8 cellular contexts compared by ENCODE assay signal in genomic region chr2:42132966-42133641, GRCh38. TPM values are rescaled to one million over a fixed set of nuclear protein-coding genes. Genes with fewer than 3 reads are reported as not detected.
DNase-seq lines count a peak whose midpoint lies in the region; ATAC-seq and TF ChIP-seq lines count a peak whose summit lies in the region.

No MANE protein-coding gene starts in this region.

- no peaks in the 10 kb centered on the region; the same call in none of the 2 replicates for H3K4me1 ChIP-seq in HAP-1
- peaks cover 77% of the 10 kb centered on the region for H3K4me1 ChIP-seq in Loucy (ENCODE audit: insufficient read depth, low read length, poor library complexity, severe bottlenecking)
- peaks cover 0 to 79% (median 32%) of the 10 kb centered on the region in 12 donors for H3K4me1 ChIP-seq in heart left ventricle
- no peaks in the 10 kb centered on the region for H3K4me1 ChIP-seq in urinary bladder (ENCODE audit: insufficient read depth)

- peaks cover 9% of the 10 kb centered on the region; the same call in 1 of the 2 replicates for H3F3A ChIP-seq in Loucy (ENCODE audit: low read depth)

- TF ChIP-seq POLR2A in heart left ventricle (IDR thresholded peaks at IDR 0.05) = no peak

- peak overlapping the region; percentile 54 for H2AFZ ChIP-seq in Loucy (ENCODE audit: low read length)

- peak; percentile 50 for DNase-seq in GDM1 (lab: John Stamatoyannopoulos, UW)
- peak; percentile 34 to 67 for DNase-seq in HAP-1 (ENCODE audit: low spot score in 2 of 2)
- DNase-seq in SW480 (ENCODE audit: low spot score) = peak; percentile 96
- DNase-seq in activated naive CD8-positive, alpha-beta T cell treated with anti-CD3 and anti-CD28 coated beads, Interleukin-2, amount 50 U/mL, for 16 hours (ENCODE audit: low read depth, low spot score) = peak; percentile 53
- peak; percentile 82 to 90 (median 84) for DNase-seq in heart left ventricle
- peak; percentile 47 for DNase-seq in pulmonary artery endothelial cell (ENCODE audit: low read depth, low spot score)

- peak; percentile 85 to 95 (median 93) for ATAC-seq in heart left ventricle

- H3K4me2 ChIP-seq in Loucy (ENCODE audit: low read depth, low read length, poor library complexity, severe bottlenecking) = peak overlapping the region; percentile 74

- intact Hi-C loops in heart left ventricle (cut with DNase I) = loop anchor here in 2 of 10 donors (5.0 kb wide), 1 partner anchor 34 kb away; the partner anchor contains the start of gene EML4 (in 2 of the 2)

- no peaks in the 10 kb centered on the region; the same call in 1 of the 2 replicates for H3K27me3 ChIP-seq in HAP-1 (ENCODE audit: low read depth)
- no peaks in the 10 kb centered on the region for H3K27me3 ChIP-seq in Loucy (ENCODE audit: insufficient read depth, low read length, poor library complexity, severe bottlenecking)
- no peaks in the 10 kb centered on the region for H3K27me3 ChIP-seq in heart left ventricle

- H3K27ac ChIP-seq in heart left ventricle (peak overlapping the region in 11 of 12 donors; percentile 7 to 84 (median 53)), urinary bladder (ENCODE audit: low read depth) (peak overlapping the region; percentile 52)

- no peaks in the 10 kb centered on the region for H3K36me3 ChIP-seq in HAP-1 (replicated peaks)
- no peaks in the 10 kb centered on the region for H3K36me3 ChIP-seq in Loucy (ENCODE audit: insufficient read depth, low read length)
- no peaks in the 10 kb centered on the region for H3K36me3 ChIP-seq in heart left ventricle
- no peaks in the 10 kb centered on the region for H3K36me3 ChIP-seq in urinary bladder (ENCODE audit: insufficient read depth)

- TF ChIP-seq CTCF in Loucy (conservative IDR thresholded peaks at IDR 0.05; ENCODE audit: low read length) (no peak), heart left ventricle (IDR thresholded peaks at IDR 0.05) (no peak)

- no peaks in the 10 kb centered on the region for H4K20me1 ChIP-seq in Loucy (ENCODE audit: insufficient read depth, low read length, poor library complexity, severe bottlenecking)

- H3K4me3 ChIP-seq in HAP-1 (no peak overlapping the region), Loucy (ENCODE audit: low read length, poor library complexity, severe bottlenecking) (peak overlapping the region; percentile 66), heart left ventricle (peak overlapping the region in 7 of 12 donors; percentile 8 to 37 (median 28)), urinary bladder (ENCODE audit: low read depth, low read length) (no peak overlapping the region)

- H3K9me2 ChIP-seq in Loucy (replicated peaks; ENCODE audit: low read depth, low read length) = no peaks in the 10 kb centered on the region

- in situ Hi-C loops in HAP-1 (cut with MboI; ENCODE audit: low sequenced_read_pairs) = no loop called here

- WGBS in heart left ventricle, 4 donors = 13 to 24% (median 15%) methylated on average over 12 to 17 of the region's 17 CpGs
- 5% methylated on average over 17 of the region's 17 CpGs for whole genome bisulfite sequencing in urinary bladder

- H3K79me2 ChIP-seq in Loucy (ENCODE audit: insufficient read depth, low read length) = no peaks in the 10 kb centered on the region

- H3K9me3 ChIP-seq in HAP-1 (no peaks in the 10 kb centered on the region), Loucy (ENCODE audit: insufficient read depth, low read depth, low read length) (no peaks in the 10 kb centered on the region), heart left ventricle (peaks cover 0 to 1% (median 0%) of the 10 kb centered on the region in 12 donors)

- peak overlapping the region; percentile 62 for H3K9ac ChIP-seq in Loucy (ENCODE audit: low read depth, low read length, poor library complexity, severe bottlenecking)

RNA-seq across cellular contexts. Expression of gene EML4, which starts 36.0 kb away (rescaled TPM):
- 10 to 100 TPM in 2 of 9 donors, 1 to 10 TPM in 7; 3.5 to 32.8 (median 5.7) TPM for total RNA-seq in heart left ventricle
- 1 to 10 TPM; 2.3 to 3.7 TPM for polyA plus RNA-seq in heart left ventricle
- 23.5 and 25.3 TPM in 2 replicates for total RNA-seq in pulmonary artery endothelial cell
- 93.6 TPM for total RNA-seq in urinary bladder
- polyA plus RNA-seq in urinary bladder = 11.4 TPM

Comparison
In these comparisons a context has a peak if more than half of its experiments do, and no peak if none do; other contexts are left out.
1. H3K4me3 ChIP-seq: peak in Loucy (single experiment) and heart left ventricle (7 of 12); none in HAP-1 (single experiment) and urinary bladder (single experiment).
2. Peak in every context shown above with its lines, with median percentiles within 50 percentile points of each other: DNase-seq.